ENCODE assay signal across 27 cellular contexts in the genomic region with DNA sequence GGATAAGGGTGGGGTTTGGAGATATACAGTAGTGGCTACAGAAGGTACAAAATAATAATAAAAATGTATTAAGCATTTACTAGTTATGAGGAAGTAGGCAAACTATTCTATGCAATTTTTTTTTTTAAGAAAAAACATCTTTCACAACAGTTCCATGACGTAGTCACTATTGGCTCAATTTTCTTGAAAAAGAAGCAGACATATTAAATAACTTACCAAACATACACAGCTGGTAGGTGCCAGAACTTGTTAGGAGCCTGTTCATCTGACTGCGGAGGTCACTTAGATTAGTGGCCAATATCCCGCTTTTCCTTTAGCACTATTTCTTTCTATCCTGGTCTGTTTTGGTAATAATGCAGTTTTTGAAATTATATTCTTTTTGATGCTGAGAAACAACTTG.
"Had no signal": no experiment of that assay in that cellular context is flagged by ENCODE, and none has a peak within 500 bp of the region (broad histone marks: within the 10 kb centered on the region; RNA-seq: fewer than 3 reads in every experiment).

No MANE protein-coding gene starts in this region.

- H3K4me1 ChIP-seq: colonic mucosa, lower lobe of right lung, prostate gland, right atrium auricular region, suprapubic skin, transverse colon, vagina had no signal

- H3K4me1 Mint-ChIP-seq: activated CD4-positive, alpha-beta T cell treated with anti-CD3 and anti-CD28 coated beads, Interleukin-2, amount 10 ng/mL, durations not matched to agents 7 days and 5 days; activated naive CD4-positive, alpha-beta T cell treated with anti-CD3 and anti-CD28 coated beads, Interleukin-2, amount 10 ng/mL, durations not matched to agents 7 days and 5 days; activated naive CD8-positive, alpha-beta T cell treated with anti-CD3 and anti-CD28 coated beads, Interleukin-2, amount 50 U/mL, for 24 hours; neural crest cell; stimulated activated naive CD8-positive, alpha-beta T cell treated with anti-CD3 and anti-CD28 coated beads, Interleukin-15, amount 100 ng/mL, for 72 hours had no signal

- H3K27me3 Mint-ChIP-seq: activated CD4-positive, alpha-beta T cell treated with anti-CD3 and anti-CD28 coated beads, Interleukin-2, amount 10 ng/mL, durations not matched to agents 7 days and 5 days; activated naive CD4-positive, alpha-beta T cell treated with anti-CD3 and anti-CD28 coated beads, Interleukin-2, amount 10 ng/mL, durations not matched to agents 7 days and 5 days; activated naive CD8-positive, alpha-beta T cell treated with anti-CD3 and anti-CD28 coated beads, Interleukin-2, amount 50 U/mL, for 24 hours; stimulated activated naive CD8-positive, alpha-beta T cell treated with anti-CD3 and anti-CD28 coated beads, Interleukin-15, amount 100 ng/mL, for 72 hours had no signal

- H3K36me3 Mint-ChIP-seq: activated naive CD4-positive, alpha-beta T cell treated with anti-CD3 and anti-CD28 coated beads, Interleukin-2, amount 10 ng/mL, durations not matched to agents 7 days and 5 days had no signal

- H3K27ac Mint-ChIP-seq: activated CD4-positive, alpha-beta T cell treated with anti-CD3 and anti-CD28 coated beads, Interleukin-2, amount 10 ng/mL, durations not matched to agents 7 days and 5 days; activated naive CD4-positive, alpha-beta T cell treated with anti-CD3 and anti-CD28 coated beads, Interleukin-2, amount 10 ng/mL, durations not matched to agents 7 days and 5 days; activated naive CD8-positive, alpha-beta T cell treated with anti-CD3 and anti-CD28 coated beads, Interleukin-2, amount 50 U/mL, for 24 hours; stimulated activated naive CD8-positive, alpha-beta T cell treated with anti-CD3 and anti-CD28 coated beads, Interleukin-15, amount 100 ng/mL, for 72 hours; T-helper 1 cell treated with Interleukin-12 subunit alpha and Interleukin-12 subunit beta and Interleukin-4 antibody, amounts not matched to agents 30 μg/mL and 1 μg/mL, for 36 hours had no signal

- H3K4me3 ChIP-seq: colonic mucosa, esophagus muscularis mucosa, lower lobe of right lung, prostate gland, right atrium auricular region, suprapubic skin, transverse colon, vagina had no signal

- FAIRE-seq: endometrium, small intestine had no signal

- H3K36me3 ChIP-seq: colonic mucosa, esophagus muscularis mucosa, lower lobe of right lung, prostate gland, right atrium auricular region, suprapubic skin, transverse colon, vagina had no signal

- H3K27ac ChIP-seq: colonic mucosa, lower lobe of right lung, prostate gland, suprapubic skin, transverse colon, vagina had no signal

- DNase-seq: activated CD4-positive, alpha-beta T cell treated with anti-CD3 and anti-CD28 coated beads, Interleukin-2, amount 10 ng/mL, durations not matched to agents 7 days and 5 days; activated CD8-positive, alpha-beta memory T cell treated with anti-CD3 and anti-CD28 coated beads, Interleukin-2, amount 50 U/mL, for 4 hours; activated naive CD4-positive, alpha-beta T cell treated with anti-CD3 and anti-CD28 coated beads, Interleukin-2, amount 10 ng/mL, durations not matched to agents 7 days and 5 days; activated naive CD8-positive, alpha-beta T cell treated with anti-CD3 and anti-CD28 coated beads, Interleukin-2, amount 50 U/mL, for 24 hours; activated T-cell treated with anti-CD3 and anti-CD28 coated beads, Interleukin-2, amount 50 U/mL, for 4 hours; aorta; colonic mucosa; foreskin melanocyte; glutamatergic neuron; hippocampal formation; islet precursor cell; left colon; lower lobe of right lung; midbrain; small intestine; stimulated activated CD4-positive, alpha-beta T cell treated with anti-CD3 and anti-CD28 coated beads, Interleukin-4, amount 100 ng/mL, for 1 hour; stimulated activated naive CD8-positive, alpha-beta T cell treated with anti-CD3 and anti-CD28 coated beads, Interleukin-15, amount 100 ng/mL, for 72 hours; transverse colon had no signal

- H3K4me3 Mint-ChIP-seq: activated CD4-positive, alpha-beta T cell treated with anti-CD3 and anti-CD28 coated beads, Interleukin-2, amount 10 ng/mL, durations not matched to agents 7 days and 5 days; activated naive CD4-positive, alpha-beta T cell treated with anti-CD3 and anti-CD28 coated beads, Interleukin-2, amount 10 ng/mL, durations not matched to agents 7 days and 5 days; activated naive CD8-positive, alpha-beta T cell treated with anti-CD3 and anti-CD28 coated beads, Interleukin-2, amount 50 U/mL, for 24 hours; activated T-cell treated with anti-CD3 and anti-CD28 coated beads, Interleukin-2, amount 50 U/mL, for 4 hours; neural crest cell; stimulated activated naive CD8-positive, alpha-beta T cell treated with anti-CD3 and anti-CD28 coated beads, Interleukin-15, amount 100 ng/mL, for 72 hours; T-helper 1 cell treated with Interleukin-12 subunit alpha and Interleukin-12 subunit beta and Interleukin-4 antibody, amounts not matched to agents 30 μg/mL and 1 μg/mL, for 36 hours had no signal

- ATAC-seq: activated CD4-positive, CD25-positive, alpha-beta regulatory T cell treated with anti-CD3 and anti-CD28 coated beads, Interleukin-2, amount 50 U/mL, for 24 hours; activated naive CD8-positive, alpha-beta T cell treated with anti-CD3 and anti-CD28 coated beads, Interleukin-2, amount 50 U/mL, for 24 hours; activated T-cell treated with anti-CD3 and anti-CD28 coated beads, Interleukin-2, amount 50 U/mL, for 4 hours; left colon; stimulated activated naive CD8-positive, alpha-beta T cell treated with anti-CD3 and anti-CD28 coated beads, Interleukin-15, amount 100 ng/mL, for 72 hours had no signal

- H3K9me3 Mint-ChIP-seq: activated CD4-positive, alpha-beta T cell treated with anti-CD3 and anti-CD28 coated beads, Interleukin-2, amount 10 ng/mL, durations not matched to agents 7 days and 5 days; stimulated activated naive CD8-positive, alpha-beta T cell treated with anti-CD3 and anti-CD28 coated beads, Interleukin-15, amount 100 ng/mL, for 72 hours had no signal

- H3K9me3 ChIP-seq: colonic mucosa, esophagus muscularis mucosa, lower lobe of right lung, prostate gland, right atrium auricular region, suprapubic skin, transverse colon, vagina had no signal

- H3K27me3 ChIP-seq: colonic mucosa, esophagus muscularis mucosa, right atrium auricular region, suprapubic skin, transverse colon, vagina had no signal
